27 cellular contexts compared by ENCODE assay signal in the genomic region with DNA sequence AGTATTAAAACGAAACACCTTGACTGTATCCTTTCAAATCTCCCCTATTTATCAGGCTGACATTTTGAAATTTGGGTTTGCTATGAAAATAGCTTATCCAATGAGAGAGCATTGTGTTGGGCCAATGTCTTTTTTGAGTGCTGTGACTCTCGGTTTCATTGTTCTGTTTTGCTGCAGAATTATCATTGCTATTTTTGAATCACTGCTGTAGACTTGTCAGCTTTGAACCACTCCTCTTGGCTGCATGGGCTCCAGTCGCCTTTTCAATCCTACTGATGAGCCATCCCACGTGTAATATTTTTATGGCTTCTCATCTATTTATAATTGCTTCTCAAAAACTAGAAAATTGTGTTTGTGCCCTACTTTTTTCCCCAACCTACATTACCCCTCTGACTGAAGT.
"Had no signal": no experiment of that assay in that cellular context is flagged by ENCODE, and none has a peak within 500 bp of the region (broad histone marks: within the 10 kb centered on the region; RNA-seq: fewer than 3 reads in every experiment).

No MANE protein-coding gene starts in this region.

- ATAC-seq: stimulated activated effector memory CD8-positive, alpha-beta T cell treated with anti-CD3 and anti-CD28 coated beads, Interleukin-12 subunit alpha, Interleukin-12 subunit beta, amount 100 ng/mL, for 72 hours; stimulated activated memory B cell treated with anti-CD40 and anti-IgM and Interleukin-4, amounts not matched to agents 10 μg/mL and 1 μg/mL and 100 μg/mL, for 72 hours; stimulated activated naive B cell treated with anti-CD40 and anti-IgM and Interleukin-4, amounts not matched to agents 10 μg/mL and 1 μg/mL and 100 μg/mL, for 72 hours; stimulated activated naive CD8-positive, alpha-beta T cell treated with anti-CD3 and anti-CD28 coated beads, Interleukin-15, amount 100 ng/mL, for 72 hours; stimulated activated naive CD8-positive, alpha-beta T cell treated with anti-CD3 and anti-CD28 coated beads, Interleukin-15, Interleukin-2, amounts not matched to agents 100 U/mL and 50 U/mL, for 24 hours; upper lobe of right lung had no signal

- FAIRE-seq: urothelium cell line had no signal

- H3K27ac ChIP-seq: stomach, suprapubic skin, testis, thoracic aorta, thyroid gland, tibial artery, tibial nerve, transverse colon, upper lobe of left lung, upper lobe of right lung, uterus, vagina had no signal

- H3K4me1 ChIP-seq: stomach, suprapubic skin, testis, thyroid gland, tibial artery, tibial nerve, transverse colon, upper lobe of left lung, upper lobe of right lung, uterus, vagina had no signal

- H3K4me3 ChIP-seq: stomach, suprapubic skin, testis, thoracic aorta, thyroid gland, tibial artery, tibial nerve, transverse colon, upper lobe of left lung, upper lobe of right lung, uterus, vagina had no signal

- H3K27me3 ChIP-seq: suprapubic skin, testis, thyroid gland, transverse colon, upper lobe of left lung, upper lobe of right lung, uterus, vagina had no signal

- H3K9me3 ChIP-seq: stomach, suprapubic skin, testis, thoracic aorta, thyroid gland, tibial artery, transverse colon, upper lobe of left lung, upper lobe of right lung, uterus, vagina had no signal

- DNase-seq: stimulated activated CD4-positive, alpha-beta T cell treated with anti-CD3 and anti-CD28 coated beads, Interleukin-2, amount 100 ng/mL, for 48 hours; stimulated activated CD4-positive, alpha-beta T cell treated with anti-CD3 and anti-CD28 coated beads, Interleukin-4, amount 100 ng/mL, for 1 hour; stimulated activated CD4-positive, alpha-beta T cell treated with anti-CD3 and anti-CD28 coated beads, Interleukin-4, amount 100 ng/mL, for 24 hours; stimulated activated CD4-positive, alpha-beta T cell treated with anti-CD3 and anti-CD28 coated beads, Interleukin-4, amount 100 ng/mL, for 4 hours; stimulated activated CD8-positive, alpha-beta memory T cell treated with anti-CD3 and anti-CD28 coated beads, Interleukin-4, amount 100 ng/mL, for 48 hours; stimulated activated naive B cell treated with anti-CD40 and anti-IgM and Interleukin-4, amounts not matched to agents 10 μg/mL and 1 μg/mL and 100 μg/mL, for 72 hours; stimulated activated naive CD4-positive, alpha-beta T cell; stimulated activated naive CD4-positive, alpha-beta T cell treated with Interleukin-2 at 50 U/mL for 16 hours; stimulated activated naive CD8-positive, alpha-beta T cell treated with anti-CD3 and anti-CD28 coated beads, Interleukin-15, amount 100 ng/mL, for 72 hours; stimulated activated naive CD8-positive, alpha-beta T cell treated with anti-CD3 and anti-CD28 coated beads, Interleukin-15, Interleukin-2, amounts not matched to agents 100 U/mL and 50 U/mL, for 24 hours; stomach; substantia nigra; testis; thyroid gland; tibial artery; transverse colon; trophoblast cell; upper lobe of left lung; upper lobe of right lung; uterus had no signal

- H3K36me3 ChIP-seq: stomach, suprapubic skin, thoracic aorta, thyroid gland, tibial artery, tibial nerve, transverse colon, upper lobe of left lung, upper lobe of right lung, uterus, vagina had no signal
